Comparison of ENCODE assay signal across 22 cellular contexts in genomic region chr9:83339435-83339834, GRCh38.
"Had no signal": no experiment of that assay in that cellular context is flagged by ENCODE, and none has a peak within 500 bp of the region (broad histone marks: within the 10 kb centered on the region; RNA-seq: fewer than 3 reads in every experiment).

No MANE protein-coding gene starts in this region.

- ATAC-seq: activated T-cell treated with anti-CD3 and anti-CD28 coated beads, Interleukin-2, amount 50 U/mL, for 4 hours; T-helper 17 cell had no signal

- H3K27ac ChIP-seq: coronary artery, esophagus squamous epithelium, sigmoid colon, spleen, testis had no signal

- H3K9me3 ChIP-seq: adrenal gland, esophagus squamous epithelium, sigmoid colon, spleen, testis had no signal

- H3K27me3 ChIP-seq: adrenal gland, esophagus squamous epithelium, sigmoid colon, spleen, testis had no signal

- DNase-seq: activated CD4-positive, alpha-beta T cell treated with anti-CD3 and anti-CD28 coated beads for 4 hours; activated CD4-positive, alpha-beta T cell treated with anti-CD3 and anti-CD28 coated beads, Interleukin-2, amount 50 U/mL, for 48 hours; activated CD4-positive, CD25-positive, alpha-beta regulatory T cell; activated CD8-positive, alpha-beta memory T cell treated with anti-CD3 and anti-CD28 coated beads, Interleukin-2, amount 50 U/mL, for 48 hours; activated naive CD4-positive, alpha-beta T cell; activated T-cell treated with anti-CD3 and anti-CD28 coated beads, Interleukin-2, amount 50 U/mL, for 4 hours; adrenal gland; cerebellar nuclear complex; endodermal cell; esophagus squamous epithelium; kidney; naive B cell; nucleus accumbens; sigmoid colon; spleen; stimulated activated CD4-positive, alpha-beta T cell treated with anti-CD3 and anti-CD28 coated beads, Interleukin-4, amount 100 ng/mL, for 1 hour; stimulated activated naive CD4-positive, alpha-beta T cell; T-helper 17 cell; testis had no signal

- H3K36me3 ChIP-seq: adrenal gland, esophagus squamous epithelium, sigmoid colon had no signal

- FAIRE-seq: bronchial epithelial cell, kidney had no signal

- H3K4me1 ChIP-seq: esophagus squamous epithelium, sigmoid colon, testis had no signal

- H3K4me3 ChIP-seq: adrenal gland, coronary artery, esophagus squamous epithelium, lung, sigmoid colon, spleen, testis had no signal
